In the genomic region with DNA sequence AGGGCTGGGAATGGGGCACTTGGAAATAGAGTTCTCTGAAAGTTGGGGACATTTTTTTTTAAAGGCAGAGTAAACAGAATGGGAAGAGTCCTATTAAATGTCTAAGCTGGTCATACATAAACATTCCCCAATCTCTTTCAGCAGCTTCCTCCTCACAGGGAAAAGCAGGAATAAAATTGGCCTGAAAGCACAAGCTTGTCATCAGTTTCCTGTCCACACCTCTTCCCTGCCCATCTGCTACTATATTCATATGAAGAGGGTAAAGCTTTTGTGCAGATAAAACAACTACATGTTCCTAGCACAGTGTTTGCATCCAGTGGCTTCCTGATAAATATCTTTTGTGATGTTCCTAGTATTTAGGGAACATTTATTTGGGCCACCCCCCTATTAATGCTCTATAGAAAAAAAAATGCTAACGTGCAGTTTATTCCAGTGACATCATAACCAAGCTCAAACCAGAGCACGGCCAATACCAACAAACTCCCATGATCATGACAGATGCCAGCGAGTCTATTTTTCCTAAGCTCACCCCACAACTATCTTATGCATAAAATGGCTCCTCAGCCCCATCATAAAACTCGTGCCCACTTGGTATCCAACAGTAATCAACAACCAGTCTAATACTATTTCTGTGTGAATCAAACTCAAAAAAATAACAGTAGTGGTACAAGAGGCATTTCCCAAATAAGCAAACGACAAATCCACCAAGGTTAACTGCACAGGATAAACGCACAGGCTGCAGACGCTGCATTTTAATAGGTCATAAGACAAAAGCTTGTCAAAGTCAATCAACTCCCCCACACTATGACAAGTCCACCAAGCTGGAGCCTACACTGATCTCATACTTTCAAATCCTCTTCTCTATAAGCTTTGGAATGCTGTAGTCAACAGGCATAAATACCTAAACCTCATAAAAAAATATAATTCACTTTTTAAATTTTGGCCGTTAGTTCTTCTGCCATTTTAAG, we compare ENCODE assay signal across 13 cellular contexts.
DNase-seq lines count a peak whose midpoint lies in the region; ATAC-seq and TF ChIP-seq lines count a peak whose summit lies in the region.
"Had no signal": no experiment of that assay in that cellular context is flagged by ENCODE, and none has a peak within 500 bp of the region (broad histone marks: within the 10 kb centered on the region; RNA-seq: fewer than 3 reads in every experiment).

No MANE protein-coding gene starts in this region.

- no peak for ATAC-seq in GM18909 (IDR thresholded peaks at IDR 0.05; ENCODE audit: poor library complexity, unreplicated experiment)

- H3K27ac ChIP-seq in coronary artery = peak overlapping the region; percentile 33 to 49

- no peak for TF ChIP-seq CTCF in coronary artery (IDR thresholded peaks at IDR 0.05)

- peak; percentile 20 for DNase-seq in HT1080 (ENCODE audit: low read depth)
- no peak for DNase-seq in coronary artery (ENCODE audit: low spot score)
- DNase-seq in left kidney (ENCODE audit: low read depth, low spot score) = peak; percentile 21
- peak; percentile 61 for DNase-seq in superior temporal gyrus (ENCODE audit: extremely low spot score)
- no peak for DNase-seq in NCI-H2029 (lab: John Stamatoyannopoulos, UW)
- no peak for DNase-seq in NCI-H187 (lab: John Stamatoyannopoulos, UW)
- DNase-seq in NCI-H187 treated with DMSO at 0.1 percent for 48 hours (lab: John Stamatoyannopoulos, UW) = no peak
- DNase-seq: activated B cell treated with CpG ODN at 0.5 μM for 24 hours; activated gamma-delta T cell treated with Interleukin-2 at 50 U/mL for 16 hours; CD8-positive, alpha-beta memory T cell; NCI-H2081; nucleus accumbens had no signal

- H3K4me3 ChIP-seq in coronary artery = peak overlapping the region; percentile 66

Comparison
In these comparisons a context has a peak if more than half of its experiments do, and no peak if none do; other contexts are left out.
1. DNase-seq: peak in HT1080 (single experiment), left kidney (single experiment) and superior temporal gyrus (single experiment); none in coronary artery (single experiment), NCI-H2029 (single experiment), NCI-H187 (0 of 2) and NCI-H187 treated with DMSO at 0.1 percent for 48 hours (single experiment).